Comparison of ENCODE assay signal across 31 cellular contexts in genomic region chr20:24751551-24751950, GRCh38.
"Had no signal": no experiment of that assay in that cellular context is flagged by ENCODE, and none has a peak within 500 bp of the region (broad histone marks: within the 10 kb centered on the region; RNA-seq: fewer than 3 reads in every experiment).

No MANE protein-coding gene starts in this region.

- H3K27me3 Mint-ChIP-seq: dendritic cell treated with granulocyte-macrophage colony-stimulating factor and Interleukin-4, amounts not matched to agents 40 ng/mL and 50 ng/mL, for 4 days had no signal

- H3K36me3 ChIP-seq: ascending aorta, breast epithelium, cardiac muscle cell, colonic mucosa, esophagus muscularis mucosa, gastrocnemius medialis, heart left ventricle had no signal

- H3K27me3 ChIP-seq: ascending aorta, breast epithelium, cardiac muscle cell, colonic mucosa, dorsolateral prefrontal cortex, esophagus muscularis mucosa, foreskin keratinocyte, gastrocnemius medialis had no signal

- H3K27ac ChIP-seq: ascending aorta, breast epithelium, cardiac muscle cell, colonic mucosa, dorsolateral prefrontal cortex, esophagus muscularis mucosa, foreskin keratinocyte, gastrocnemius medialis, heart left ventricle had no signal

- DNase-seq: activated CD4-positive, alpha-beta memory T cell treated with anti-CD3 and anti-CD28 coated beads for 36 hours; activated CD4-positive, alpha-beta T cell treated with anti-CD3 and anti-CD28 coated beads for 36 hours; activated CD4-positive, alpha-beta T cell treated with anti-CD3 and anti-CD28 coated beads, Interleukin-2, amount 10 ng/mL, durations not matched to agents 24 days and 14 days; activated CD4-positive, CD25-positive, alpha-beta regulatory T cell; activated CD4-positive, CD25-positive, alpha-beta regulatory T cell treated with anti-CD3 and anti-CD28 coated beads, Interleukin-2, amount 50 U/mL, for 72 hours; activated CD8-positive, alpha-beta T cell treated with anti-CD3 and anti-CD28 coated beads, Interleukin-2, amount 10 ng/mL, durations not matched to agents 7 days and 5 days; activated gamma-delta T cell; activated naive CD4-positive, alpha-beta T cell; activated naive CD4-positive, alpha-beta T cell treated with anti-CD3 and anti-CD28 coated beads, Interleukin-2, amount 10 ng/mL, durations not matched to agents 7 days and 5 days; activated naive CD8-positive, alpha-beta T cell treated with anti-CD3 and anti-CD28 coated beads, Interleukin-2, amount 10 ng/mL, durations not matched to agents 7 days and 5 days; activated T-cell treated with anti-CD3 and anti-CD28 coated beads for 4 hours; activated T-cell treated with anti-CD3 and anti-CD28 coated beads, Interleukin-2, amount 50 U/mL, for 24 hours; activated T-cell treated with anti-CD3 and anti-CD28 coated beads, Interleukin-2, amount 50 U/mL, for 72 hours; central memory CD4-positive, alpha-beta T cell; cerebellar nuclear complex; effector memory CD4-positive, alpha-beta T cell; erythroblast; foreskin keratinocyte; gastrocnemius medialis; glutamatergic neuron; heart left ventricle; T-helper 2 cell had no signal

- H3K4me3 ChIP-seq: ascending aorta, breast epithelium, cardiac muscle cell, colonic mucosa, dorsolateral prefrontal cortex, esophagus muscularis mucosa, gastrocnemius medialis, heart left ventricle had no signal

- H3K36me3 Mint-ChIP-seq: activated CD4-positive, alpha-beta memory T cell treated with anti-CD3 and anti-CD28 coated beads for 36 hours; activated naive CD4-positive, alpha-beta T cell treated with anti-CD3 and anti-CD28 coated beads, Interleukin-2, amount 10 ng/mL, durations not matched to agents 7 days and 5 days; activated naive CD4-positive, alpha-beta T cell treated with anti-CD3 and anti-CD28 coated beads, Interleukin-2, amount 50 U/mL, for 72 hours; activated naive CD8-positive, alpha-beta T cell treated with anti-CD3 and anti-CD28 coated beads, Interleukin-2, amount 10 ng/mL, durations not matched to agents 7 days and 5 days; brain had no signal

- ATAC-seq: activated CD4-positive, alpha-beta T cell treated with anti-CD3 and anti-CD28 coated beads for 36 hours; activated CD8-positive, alpha-beta T cell treated with anti-CD3 and anti-CD28 coated beads, Interleukin-2, amount 10 ng/mL, durations not matched to agents 7 days and 5 days; activated naive CD4-positive, alpha-beta T cell treated with anti-CD3 and anti-CD28 coated beads, Interleukin-2, amount 50 U/mL, for 72 hours; activated T-cell treated with anti-CD3 and anti-CD28 coated beads, Interleukin-2, amount 50 U/mL, for 72 hours; foreskin keratinocyte; gastrocnemius medialis; heart left ventricle had no signal

- H3K9me3 Mint-ChIP-seq: activated CD4-positive, alpha-beta memory T cell treated with anti-CD3 and anti-CD28 coated beads for 36 hours; activated CD4-positive, alpha-beta T cell treated with anti-CD3 and anti-CD28 coated beads, Interleukin-2, amount 10 ng/mL, durations not matched to agents 24 days and 14 days; activated naive CD4-positive, alpha-beta T cell treated with anti-CD3 and anti-CD28 coated beads, Interleukin-2, amount 10 ng/mL, durations not matched to agents 7 days and 5 days; activated naive CD4-positive, alpha-beta T cell treated with anti-CD3 and anti-CD28 coated beads, Interleukin-2, amount 50 U/mL, for 72 hours; activated naive CD8-positive, alpha-beta T cell treated with anti-CD3 and anti-CD28 coated beads, Interleukin-2, amount 10 ng/mL, durations not matched to agents 7 days and 5 days; activated T-cell treated with anti-CD3 and anti-CD28 coated beads, Interleukin-2, amount 50 U/mL, for 24 hours; activated T-cell treated with anti-CD3 and anti-CD28 coated beads, Interleukin-2, amount 50 U/mL, for 72 hours; dendritic cell treated with granulocyte-macrophage colony-stimulating factor and Interleukin-4, amounts not matched to agents 40 ng/mL and 50 ng/mL, for 4 days had no signal

- H3K4me1 ChIP-seq: ascending aorta, breast epithelium, colonic mucosa, esophagus muscularis mucosa, foreskin keratinocyte, gastrocnemius medialis, heart left ventricle had no signal

- H3K27ac Mint-ChIP-seq: activated CD4-positive, alpha-beta memory T cell treated with anti-CD3 and anti-CD28 coated beads for 36 hours; activated CD4-positive, alpha-beta T cell treated with anti-CD3 and anti-CD28 coated beads for 36 hours; activated CD4-positive, alpha-beta T cell treated with anti-CD3 and anti-CD28 coated beads, Interleukin-2, amount 10 ng/mL, durations not matched to agents 24 days and 14 days; activated CD8-positive, alpha-beta T cell treated with anti-CD3 and anti-CD28 coated beads, Interleukin-2, amount 10 ng/mL, durations not matched to agents 7 days and 5 days; activated naive CD4-positive, alpha-beta T cell treated with anti-CD3 and anti-CD28 coated beads, Interleukin-2, amount 10 ng/mL, durations not matched to agents 7 days and 5 days; activated naive CD4-positive, alpha-beta T cell treated with anti-CD3 and anti-CD28 coated beads, Interleukin-2, amount 50 U/mL, for 72 hours; activated naive CD8-positive, alpha-beta T cell treated with anti-CD3 and anti-CD28 coated beads, Interleukin-2, amount 10 ng/mL, durations not matched to agents 7 days and 5 days; activated T-cell treated with anti-CD3 and anti-CD28 coated beads, Interleukin-2, amount 50 U/mL, for 24 hours; activated T-cell treated with anti-CD3 and anti-CD28 coated beads, Interleukin-2, amount 50 U/mL, for 72 hours; brain; dendritic cell treated with granulocyte-macrophage colony-stimulating factor and Interleukin-4, amounts not matched to agents 40 ng/mL and 50 ng/mL, for 4 days had no signal

- H3K4me3 Mint-ChIP-seq: activated CD4-positive, alpha-beta memory T cell treated with anti-CD3 and anti-CD28 coated beads for 36 hours; activated CD4-positive, alpha-beta T cell treated with anti-CD3 and anti-CD28 coated beads for 36 hours; activated CD4-positive, alpha-beta T cell treated with anti-CD3 and anti-CD28 coated beads, Interleukin-2, amount 10 ng/mL, durations not matched to agents 24 days and 14 days; activated CD8-positive, alpha-beta T cell treated with anti-CD3 and anti-CD28 coated beads, Interleukin-2, amount 10 ng/mL, durations not matched to agents 7 days and 5 days; activated naive CD4-positive, alpha-beta T cell treated with anti-CD3 and anti-CD28 coated beads, Interleukin-2, amount 10 ng/mL, durations not matched to agents 7 days and 5 days; activated naive CD8-positive, alpha-beta T cell treated with anti-CD3 and anti-CD28 coated beads, Interleukin-2, amount 10 ng/mL, durations not matched to agents 7 days and 5 days; activated T-cell treated with anti-CD3 and anti-CD28 coated beads, Interleukin-2, amount 50 U/mL, for 24 hours; activated T-cell treated with anti-CD3 and anti-CD28 coated beads, Interleukin-2, amount 50 U/mL, for 72 hours; brain; dendritic cell treated with granulocyte-macrophage colony-stimulating factor and Interleukin-4, amounts not matched to agents 40 ng/mL and 50 ng/mL, for 4 days had no signal
